ENCODE assay signal across 8 cellular contexts in genomic region chr15:99565031-99565280, GRCh38. TPM values are rescaled to one million over a fixed set of nuclear protein-coding genes. Genes with fewer than 3 reads are reported as not detected.
A peak's percentile ranks its signal among the peaks of the same experiment; 100 is the strongest.
DNase-seq lines count a peak whose midpoint lies in the region; ATAC-seq and TF ChIP-seq lines count a peak whose summit lies in the region.

No MANE protein-coding gene starts in this region.

- no peak for TF ChIP-seq CTCF in heart left ventricle (IDR thresholded peaks at IDR 0.05)
- TF ChIP-seq CTCF in ascending aorta (IDR thresholded peaks at IDR 0.05), result no peak
- no peak for TF ChIP-seq CTCF in uterus (IDR thresholded peaks at IDR 0.05)
- no peak for TF ChIP-seq CTCF in glutamatergic neuron (IDR thresholded peaks at IDR 0.05; ENCODE audit: partially characterized antibody, unreplicated experiment)

- no peaks in the 10 kb centered on the region for H3K36me3 Mint-ChIP-seq in glutamatergic neuron (ENCODE audit: unreplicated experiment)

- DNase-seq in heart left ventricle (no peak), left cardiac atrium (no peak), ascending aorta (ENCODE audit: low spot score in 2 of 2) (no peak), mesendoderm (peak; percentile 53), uterus (no peak), glutamatergic neuron (no peak)

- no peaks in the 10 kb centered on the region for H3K36me3 ChIP-seq in heart left ventricle
- H3K36me3 ChIP-seq in ascending aorta, result no peaks in the 10 kb centered on the region
- H3K36me3 ChIP-seq in mesendoderm (ENCODE audit: control insufficient read depth, insufficient read depth, low read length), result no peaks in the 10 kb centered on the region
- H3K36me3 ChIP-seq in uterus, result no peaks in the 10 kb centered on the region

- 0 to 13% (median 7%) methylated on average over 8 to 19 of the region's 19 CpGs for WGBS in heart left ventricle, 4 donors
- WGBS in mesendoderm (ENCODE audit: extremely low coverage, insufficient coverage, low lambda C conversion rate), result no CpG with 5 or more reads among the region's 19 CpGs

- peak overlapping the region; percentile 72 for H3K9ac ChIP-seq in mesendoderm (ENCODE audit: low read length)

- peak in 1 of 2 donors; percentile 37 for TF ChIP-seq POLR2A in heart left ventricle (IDR thresholded peaks at IDR 0.05)
- no peak for TF ChIP-seq POLR2A in uterus (IDR thresholded peaks at IDR 0.05)

- peaks cover 4 to 53% (median 30%) of the 10 kb centered on the region in 12 donors for H3K4me1 ChIP-seq in heart left ventricle
- H3K4me1 ChIP-seq in ascending aorta, result peaks cover 2 to 26% of the 10 kb centered on the region in 2 donors
- H3K4me1 ChIP-seq in mesendoderm (ENCODE audit: control insufficient read depth, low read depth, low read length), result peaks cover 3% of the 10 kb centered on the region
- peaks cover 0 to 3% of the 10 kb centered on the region in 2 donors for H3K4me1 ChIP-seq in uterus

- H3K79me1 ChIP-seq in mesendoderm (ENCODE audit: low read length), result peaks cover 6% of the 10 kb centered on the region

- H3K4me3 ChIP-seq in heart left ventricle, result peak overlapping the region in 10 of 12 donors; percentile 37 to 97 (median 74)
- peak overlapping the region; percentile 82 to 94 for H3K4me3 ChIP-seq in ascending aorta
- H3K4me3 ChIP-seq in mesendoderm (ENCODE audit: low read length), result no peak overlapping the region
- H3K4me3 ChIP-seq in uterus, result peak overlapping the region; percentile 24 to 83

- H3K27me3 Mint-ChIP-seq in glutamatergic neuron (ENCODE audit: unreplicated experiment), result peaks cover 13% of the 10 kb centered on the region

- no peak for ATAC-seq in heart left ventricle
- no peak for ATAC-seq in left cardiac atrium
- ATAC-seq in HG02981 (IDR thresholded peaks at IDR 0.05; ENCODE audit: unreplicated experiment), result no peak
- ATAC-seq in GM21529 (IDR thresholded peaks at IDR 0.05; ENCODE audit: unreplicated experiment), result no peak

- no peak overlapping the region for H2BK5ac ChIP-seq in mesendoderm (ENCODE audit: low read length)

- H3K27ac ChIP-seq in heart left ventricle (peak overlapping the region; percentile 97 to 100 (median 99)), ascending aorta (peak overlapping the region; percentile 97 to 100), mesendoderm (ENCODE audit: low read depth, low read length) (no peak overlapping the region), uterus (peak overlapping the region; percentile 98 to 99)

- peak overlapping the region; percentile 53 for H3K4me2 ChIP-seq in mesendoderm (ENCODE audit: low read length)

- H2BK120ac ChIP-seq in mesendoderm (ENCODE audit: low read depth, low read length), result no peak overlapping the region

- H3K4me3 Mint-ChIP-seq in glutamatergic neuron (ENCODE audit: unreplicated experiment), result no peak overlapping the region

- H3K23ac ChIP-seq in mesendoderm (ENCODE audit: low read length), result no peak overlapping the region

- H3K4ac ChIP-seq in mesendoderm (ENCODE audit: low read depth, low read length), result peak overlapping the region; percentile 1

- no peak overlapping the region for H3K18ac ChIP-seq in mesendoderm (ENCODE audit: low read length)

- H4K5ac ChIP-seq in mesendoderm (ENCODE audit: low read length), result no peak overlapping the region

- no peak overlapping the region for H3K27ac Mint-ChIP-seq in glutamatergic neuron (ENCODE audit: unreplicated experiment)

- no peak overlapping the region for H2AK5ac ChIP-seq in mesendoderm (ENCODE audit: low read length)

- intact Hi-C loops in heart left ventricle (cut with DNase I) (loop anchor here (1.0 to 10.0 kb wide), 24 partner anchors 28 to 278 kb away; no protein-coding TSS in a partner anchor), left cardiac atrium (cut with DNase I) (loop anchor here (2.0 to 10.0 kb wide), 5 partner anchors 90 to 158 kb away; no protein-coding TSS in a partner anchor), ascending aorta (cut with DNase I) (loop anchor here (1.0 to 5.0 kb wide), 8 partner anchors 29 to 278 kb away; no protein-coding TSS in a partner anchor), uterus (cut with DNase I; ENCODE audit: low total_unique reads) (loop anchor here (10.0 kb wide), 1 partner anchor 140 kb away; no protein-coding TSS in a partner anchor)

- peak overlapping the region; percentile 84 for H3K56ac ChIP-seq in mesendoderm (ENCODE audit: low read length)

- peaks cover 13% of the 10 kb centered on the region for H3K9me3 Mint-ChIP-seq in glutamatergic neuron (ENCODE audit: unreplicated experiment)

- peaks cover 25% of the 10 kb centered on the region for H3K4me1 Mint-ChIP-seq in glutamatergic neuron (ENCODE audit: low read depth, unreplicated experiment)

- H3K27me3 ChIP-seq in heart left ventricle (no peaks in the 10 kb centered on the region), ascending aorta (no peaks in the 10 kb centered on the region), mesendoderm (ENCODE audit: insufficient read depth, low read length, poor library complexity) (no peaks in the 10 kb centered on the region), uterus (no peaks in the 10 kb centered on the region)

- no peaks in the 10 kb centered on the region for H3K9me3 ChIP-seq in heart left ventricle
- no peaks in the 10 kb centered on the region for H3K9me3 ChIP-seq in ascending aorta
- no peaks in the 10 kb centered on the region for H3K9me3 ChIP-seq in uterus

- H4K8ac ChIP-seq in mesendoderm (ENCODE audit: low read depth, low read length), result no peak overlapping the region

- H3K79me2 ChIP-seq in mesendoderm (ENCODE audit: control insufficient read depth, insufficient read depth, low read length), result peaks cover 13% of the 10 kb centered on the region

- no peak overlapping the region for H2BK15ac ChIP-seq in mesendoderm (replicated peaks; ENCODE audit: low read depth)

RNA-seq across cellular contexts. Expression of gene MEF2A, which starts 0.8 kb away (rescaled TPM):
- 100 to 1,000 TPM; 131 to 192 (median 160) TPM for total RNA-seq in heart left ventricle
- polyA plus RNA-seq in heart left ventricle, result 10 to 100 TPM; 53.4 to 54.2 TPM
- total RNA-seq in left cardiac atrium, result 100 to 1,000 TPM in 1 of 2 donors, 10 to 100 TPM in 1; 96.0 to 145 TPM
- 99.4 TPM for total RNA-seq in ascending aorta
- polyA plus RNA-seq in mesendoderm (2013, experiment 1 of 2), result 13.8 TPM
- polyA plus RNA-seq in mesendoderm (2013, experiment 2 of 2), result 13.2 TPM
- 100 to 1,000 TPM in 2 of 4 donors, 10 to 100 TPM in 2; 78.6 to 138 (median 105) TPM for total RNA-seq in uterus
- 49.5 TPM for total RNA-seq in glutamatergic neuron (ENCODE audit: unreplicated experiment)
